19 cellular contexts compared by ENCODE assay signal in genomic region chr5:179302499-179303185, GRCh38. TPM values are rescaled to one million over a fixed set of nuclear protein-coding genes. Genes with fewer than 3 reads are reported as not detected.
DNase-seq lines count a peak whose midpoint lies in the region; ATAC-seq and TF ChIP-seq lines count a peak whose summit lies in the region.
"Had no signal": no experiment of that assay in that cellular context is flagged by ENCODE, and none has a peak within 500 bp of the region (broad histone marks: within the 10 kb centered on the region; RNA-seq: fewer than 3 reads in every experiment).

No MANE protein-coding gene starts in this region.

- H3K27ac Mint-ChIP-seq in endothelial cell (ENCODE audit: unreplicated experiment) = no peak overlapping the region
- H3K27ac Mint-ChIP-seq: activated naive CD4-positive, alpha-beta T cell treated with anti-CD3 and anti-CD28 coated beads, Interleukin-2, amount 10 ng/mL, durations not matched to agents 7 days and 5 days; T-helper 17 cell had no signal

- H3K4me1 Mint-ChIP-seq in endothelial cell (ENCODE audit: unreplicated experiment) = peaks cover 4% of the 10 kb centered on the region
- H3K4me1 Mint-ChIP-seq: activated naive CD4-positive, alpha-beta T cell treated with anti-CD3 and anti-CD28 coated beads, Interleukin-2, amount 10 ng/mL, durations not matched to agents 7 days and 5 days; CD4-positive, alpha-beta memory T cell; T-helper 17 cell had no signal

- H3K27me3 ChIP-seq in BLaER1 = no peaks in the 10 kb centered on the region
- no peaks in the 10 kb centered on the region for H3K27me3 ChIP-seq in fibroblast of lung (ENCODE audit: control insufficient read depth, insufficient read depth, low read length)

- DNase-seq in KBM-7 = peak; percentile 90
- DNase-seq in fibroblast of lung (ENCODE audit: low read depth in 2 of 2) = no peak
- peak; percentile 49 for DNase-seq in sciatic nerve (ENCODE audit: low spot score)
- DNase-seq in endothelial cell (ENCODE audit: low spot score) = no peak
- DNase-seq in SKM-1 treated with dmso at 0.1 percent for 144 hours (lab: John Stamatoyannopoulos, UW; ENCODE audit: unreplicated experiment) = no peak
- DNase-seq: activated CD4-positive, CD25-positive, alpha-beta regulatory T cell; activated naive CD4-positive, alpha-beta T cell treated with anti-CD3 and anti-CD28 coated beads, Interleukin-2, amount 10 ng/mL, durations not matched to agents 7 days and 5 days; activated T-cell treated with anti-CD3 and anti-CD28 coated beads, Interleukin-2, amount 50 U/mL, for 48 hours; CD4-positive, alpha-beta memory T cell; head of caudate nucleus; NCI-H1417 treated with DMSO at 0.1 percent for 48 hours; OCI-M1; stimulated activated CD4-positive, alpha-beta T cell treated with anti-CD3 and anti-CD28 coated beads, Interleukin-4, amount 100 ng/mL, for 24 hours; T-helper 17 cell had no signal

- H2AFZ ChIP-seq in fibroblast of lung (ENCODE audit: low read length) = no peak overlapping the region
- H2AFZ ChIP-seq: parathyroid adenoma had no signal

- H3K27ac ChIP-seq in BLaER1 (peak overlapping the region; percentile 51), fibroblast of lung (ENCODE audit: insufficient read depth, low read length) (peak overlapping the region; percentile 82)
- H3K27ac ChIP-seq: parathyroid adenoma had no signal

- H3K9me3 ChIP-seq in BLaER1 (peaks cover 21% of the 10 kb centered on the region), fibroblast of lung (ENCODE audit: control insufficient read depth, insufficient read depth, low read depth, low read length) (no peaks in the 10 kb centered on the region)

- H3K4me2 ChIP-seq in BLaER1 = peak overlapping the region; percentile 55
- H3K4me2 ChIP-seq in fibroblast of lung (ENCODE audit: extremely low read depth, insufficient read depth, low read length) = no peak overlapping the region
- H3K4me2 ChIP-seq: smooth muscle cell had no signal

- H4K20me1 ChIP-seq in BLaER1 (no peaks in the 10 kb centered on the region), fibroblast of lung (ENCODE audit: control insufficient read depth, extremely low read depth, insufficient read depth, low read length) (no peaks in the 10 kb centered on the region)

- H3K4me3 Mint-ChIP-seq in endothelial cell (ENCODE audit: unreplicated experiment) = no peak overlapping the region
- H3K4me3 Mint-ChIP-seq: activated naive CD4-positive, alpha-beta T cell treated with anti-CD3 and anti-CD28 coated beads, Interleukin-2, amount 10 ng/mL, durations not matched to agents 7 days and 5 days; CD4-positive, alpha-beta memory T cell; T-helper 17 cell had no signal

- TF ChIP-seq CTCF in fibroblast of lung (conservative IDR thresholded peaks at IDR 0.05 in 1 of 2, IDR thresholded peaks at IDR 0.05 in 1 of 2; ENCODE audit: low read depth in 1 of 2, low read length in 2 of 2) = no peak
- no peak for TF ChIP-seq CTCF in endothelial cell (IDR thresholded peaks at IDR 0.05; ENCODE audit: unreplicated experiment)

- peaks cover 15% of the 10 kb centered on the region for H3K4me1 ChIP-seq in BLaER1
- H3K4me1 ChIP-seq in fibroblast of lung (ENCODE audit: control insufficient read depth, extremely low read depth, insufficient read depth, low read length) = peaks cover 29% of the 10 kb centered on the region
- H3K4me1 ChIP-seq: parathyroid adenoma had no signal

- H3K27me3 Mint-ChIP-seq in endothelial cell (ENCODE audit: unreplicated experiment) = peaks cover 11% of the 10 kb centered on the region
- H3K27me3 Mint-ChIP-seq: activated naive CD4-positive, alpha-beta T cell treated with anti-CD3 and anti-CD28 coated beads, Interleukin-2, amount 10 ng/mL, durations not matched to agents 7 days and 5 days; T-helper 17 cell had no signal

- no peak for ATAC-seq in sciatic nerve
- no peak for ATAC-seq in HG03159 (IDR thresholded peaks at IDR 0.05; ENCODE audit: unreplicated experiment)
- no peak for ATAC-seq in HG02885 (IDR thresholded peaks at IDR 0.05; ENCODE audit: poor library complexity, unreplicated experiment)
- ATAC-seq: T-helper 17 cell had no signal

- H3K36me3 ChIP-seq in BLaER1 (no peaks in the 10 kb centered on the region), fibroblast of lung (ENCODE audit: control insufficient read depth, insufficient read depth, low read length) (no peaks in the 10 kb centered on the region)

- intact Hi-C loops in sciatic nerve (cut with DNase I) = no loop called here

- no peaks in the 10 kb centered on the region for H3K36me3 Mint-ChIP-seq in endothelial cell (ENCODE audit: low read depth, unreplicated experiment)
- H3K36me3 Mint-ChIP-seq: activated naive CD4-positive, alpha-beta T cell treated with anti-CD3 and anti-CD28 coated beads, Interleukin-2, amount 10 ng/mL, durations not matched to agents 7 days and 5 days; CD4-positive, alpha-beta memory T cell had no signal

- in situ Hi-C loops in KBM-7 (cut with MboI; ENCODE audit: low pct_unique_long_range_greater_than_20kb, low sequenced_read_pairs) = no loop called here

- H3K9me3 Mint-ChIP-seq in endothelial cell (ENCODE audit: unreplicated experiment) = peaks cover 6% of the 10 kb centered on the region

- H3K4me3 ChIP-seq in BLaER1 (no peak overlapping the region), fibroblast of lung (replicated peaks in 1 of 4; ENCODE audit: control extremely low read depth in 1 of 4, insufficient read depth in 1 of 4, low read depth in 3 of 4, low read length in 4 of 4) (no peak overlapping the region)
- H3K4me3 ChIP-seq: smooth muscle cell had no signal

- no peak overlapping the region for H3K9ac ChIP-seq in BLaER1
- peak overlapping the region; percentile 36 for H3K9ac ChIP-seq in fibroblast of lung (ENCODE audit: insufficient read depth, low read length)
- H3K9ac ChIP-seq: parathyroid adenoma had no signal

- H3K79me2 ChIP-seq in fibroblast of lung (ENCODE audit: control insufficient read depth, insufficient read depth, low read length) = peaks cover 58% of the 10 kb centered on the region
- H3K79me2 ChIP-seq: parathyroid adenoma had no signal

RNA-seq across cellular contexts. Expression of gene ADAMTS2, which starts 42.6 kb away (rescaled TPM):
- total RNA-seq in fibroblast of lung (16.2 and 27.0 TPM in 2 replicates), sciatic nerve (25.3 TPM), endothelial cell (ENCODE audit: unreplicated experiment) (1.5 TPM)
- polyA plus RNA-seq in fibroblast of lung = 30.3 and 70.2 TPM in 2 replicates
- polyA plus RNA-seq in fibroblast of lung (2012) = 34.0 and 80.2 TPM in 2 replicates
- polyA minus RNA-seq in fibroblast of lung (ENCODE audit: low replicate concordance) = 81.7 and 114 TPM in 2 replicates
- total RNA-seq: CD4-positive, alpha-beta memory T cell; T-helper 17 cell had no signal

Comparison
In these comparisons a context has a peak if more than half of its experiments do, and no peak if none do; other contexts are left out.
1. DNase-seq: peak in KBM-7 (single experiment) and sciatic nerve (single experiment); none in fibroblast of lung (0 of 2), endothelial cell (single experiment) and SKM-1 treated with dmso at 0.1 percent for 144 hours (single experiment).